9 cellular contexts compared by ENCODE assay signal in genomic region chr6:137013738-137014602, GRCh38. TPM values are rescaled to one million over a fixed set of nuclear protein-coding genes. Genes with fewer than 3 reads are reported as not detected.
DNase-seq lines count a peak whose midpoint lies in the region; ATAC-seq, FAIRE-seq and TF ChIP-seq lines count a peak whose summit lies in the region.
"Had no signal": no experiment of that assay in that cellular context is flagged by ENCODE, and none has a peak within 500 bp of the region (broad histone marks: within the 10 kb centered on the region; RNA-seq: fewer than 3 reads in every experiment).

No MANE protein-coding gene starts in this region.

- no peaks in the 10 kb centered on the region for H4K20me1 ChIP-seq in MM.1S (ENCODE audit: insufficient read depth, low read length)

- DNase-seq in DMS153 treated with DMSO at 0.1 percent for 48 hours (lab: John Stamatoyannopoulos, UW; ENCODE audit: unreplicated experiment): peak; percentile 57
- peak; percentile 34 for DNase-seq in MM.1S
- DNase-seq in astrocyte of the cerebellum (ENCODE audit: low read depth): peak; percentile 50
- no peak for DNase-seq in kidney
- DNase-seq in stimulated activated naive CD8-positive, alpha-beta T cell treated with anti-CD3 and anti-CD28 coated beads, Interleukin-15, Interleukin-2, amounts not matched to agents 100 U/mL and 50 U/mL, for 24 hours: no peak

- intact Hi-C loops in kidney (cut with DNase I): no loop called here

- TF ChIP-seq CTCF in MM.1S (IDR thresholded peaks at IDR 0.05; ENCODE audit: low read length) (peak; percentile 35), astrocyte of the cerebellum (IDR thresholded peaks at IDR 0.05; ENCODE audit: low read depth, low read length, missing control alignments) (peak; percentile 79), kidney (IDR thresholded peaks at IDR 0.05; ENCODE audit: borderline replicate concordance, extremely low read depth, insufficient read depth) (peak; percentile 11)

- H3K4me3 ChIP-seq in MM.1S (ENCODE audit: low read length) (no peak overlapping the region), astrocyte of the cerebellum (ENCODE audit: low read depth, low read length) (no peak overlapping the region), kidney (ENCODE audit: low read length in 2 of 2) (no peak overlapping the region)
- H3K4me3 ChIP-seq: lung had no signal

- no peak for ATAC-seq in stimulated activated naive CD8-positive, alpha-beta T cell treated with anti-CD3 and anti-CD28 coated beads, Interleukin-15, Interleukin-2, amounts not matched to agents 100 U/mL and 50 U/mL, for 24 hours
- ATAC-seq in GM21723 (IDR thresholded peaks at IDR 0.05; ENCODE audit: unreplicated experiment): no peak
- ATAC-seq in GM18502 (IDR thresholded peaks at IDR 0.05; ENCODE audit: poor library complexity, unreplicated experiment): no peak
- ATAC-seq in GM19395 (IDR thresholded peaks at IDR 0.05; ENCODE audit: unreplicated experiment): no peak

- H3K9ac ChIP-seq in MM.1S (ENCODE audit: low read length) (no peak overlapping the region), kidney (ENCODE audit: low read length in 2 of 2) (no peak overlapping the region)

- H3K36me3 ChIP-seq in MM.1S (replicated peaks; ENCODE audit: insufficient read depth, low read length): no peaks in the 10 kb centered on the region
- no peaks in the 10 kb centered on the region for H3K36me3 ChIP-seq in kidney (ENCODE audit: control insufficient read depth in 1 of 2, insufficient read depth in 2 of 2, low read length in 2 of 2)

- no peak overlapping the region for H2AFZ ChIP-seq in MM.1S (ENCODE audit: low read length)

- no peak overlapping the region for H3K4me2 ChIP-seq in MM.1S (ENCODE audit: low read depth, low read length)

- H3K9me3 ChIP-seq in MM.1S (replicated peaks; ENCODE audit: insufficient read depth, low read length) (no peaks in the 10 kb centered on the region), kidney (ENCODE audit: control insufficient read depth in 1 of 2, low read length in 2 of 2) (no peaks in the 10 kb centered on the region)

- H3K27me3 ChIP-seq in MM.1S (replicated peaks; ENCODE audit: insufficient read depth, low read length): no peaks in the 10 kb centered on the region

- H3K27ac ChIP-seq in MM.1S (ENCODE audit: low read length) (no peak overlapping the region), kidney (ENCODE audit: low read depth in 2 of 2, low read length in 2 of 2) (no peak overlapping the region)

- H3K79me2 ChIP-seq in MM.1S (ENCODE audit: low read length): no peaks in the 10 kb centered on the region

- H3K9me2 ChIP-seq in MM.1S (replicated peaks; ENCODE audit: insufficient read depth, low read length): no peaks in the 10 kb centered on the region

- in situ Hi-C loops in astrocyte of the cerebellum (cut with HindIII; ENCODE audit: low sequenced_read_pairs): no loop called here

- FAIRE-seq in kidney (lab: Jason Lieb, UNC): no peak

- H3F3A ChIP-seq in MM.1S (ENCODE audit: insufficient read depth, low read length): no peaks in the 10 kb centered on the region

- H3K4me1 ChIP-seq in MM.1S (ENCODE audit: low read length) (no peaks in the 10 kb centered on the region), kidney (ENCODE audit: control insufficient read depth in 1 of 2, insufficient read depth in 1 of 2, low read depth in 1 of 2, low read length in 2 of 2) (no peaks in the 10 kb centered on the region)

RNA-seq across cellular contexts. Expression of gene IL20RA, which starts 30.8 kb away (rescaled TPM):
- total RNA-seq in kidney: 0.16 TPM
- polyA plus RNA-seq in kidney (ENCODE audit: insufficient read depth, low read depth, low replicate concordance): 0.34 TPM

Comparison
In these comparisons a context has a peak if more than half of its experiments do, and no peak if none do; other contexts are left out.
1. DNase-seq: peak in DMS153 treated with DMSO at 0.1 percent for 48 hours (single experiment), MM.1S (single experiment) and astrocyte of the cerebellum (single experiment); none in kidney (single experiment) and stimulated activated naive CD8-positive, alpha-beta T cell treated with anti-CD3 and anti-CD28 coated beads, Interleukin-15, Interleukin-2, amounts not matched to agents 100 U/mL and 50 U/mL, for 24 hours (single experiment).
2. CTCF ChIP-seq: peak in every context shown above with its lines; median percentile 79 in astrocyte of the cerebellum; 35 in MM.1S; 11 in kidney.